Comparison of ENCODE assay signal across 12 cellular contexts in genomic region chr1:81832573-81832972, GRCh38. TPM values are rescaled to one million over a fixed set of nuclear protein-coding genes. Genes with fewer than 3 reads are reported as not detected.
A peak's percentile ranks its signal among the peaks of the same experiment; 100 is the strongest.
DNase-seq lines count a peak whose midpoint lies in the region; ATAC-seq and TF ChIP-seq lines count a peak whose summit lies in the region.
"Had no signal": no experiment of that assay in that cellular context is flagged by ENCODE, and none has a peak within 500 bp of the region (broad histone marks: within the 10 kb centered on the region; RNA-seq: fewer than 3 reads in every experiment).

No MANE protein-coding gene starts in this region.

- no peaks in the 10 kb centered on the region for H3K9me3 Mint-ChIP-seq in MCF 10A (ENCODE audit: unreplicated experiment)
- H3K9me3 Mint-ChIP-seq: stimulated activated naive CD8-positive, alpha-beta T cell treated with anti-CD3 and anti-CD28 coated beads, Interleukin-15, amount 100 ng/mL, for 72 hours had no signal

- H3K4me1 Mint-ChIP-seq in MCF 10A (ENCODE audit: insufficient read depth, unreplicated experiment), result peaks cover 5% of the 10 kb centered on the region
- H3K4me1 Mint-ChIP-seq: stimulated activated naive CD8-positive, alpha-beta T cell treated with anti-CD3 and anti-CD28 coated beads, Interleukin-15, amount 100 ng/mL, for 72 hours had no signal

- H3K4me2 ChIP-seq in hepatocyte, result peak overlapping the region; percentile 24

- H3K79me2 ChIP-seq in hepatocyte, result peaks cover 100% of the 10 kb centered on the region

- H3K27me3 Mint-ChIP-seq in MCF 10A (ENCODE audit: insufficient read depth, unreplicated experiment), result no peaks in the 10 kb centered on the region
- H3K27me3 Mint-ChIP-seq: stimulated activated naive CD8-positive, alpha-beta T cell treated with anti-CD3 and anti-CD28 coated beads, Interleukin-15, amount 100 ng/mL, for 72 hours had no signal

- H2AFZ ChIP-seq in hepatocyte, result no peak overlapping the region

- H4K20me1 ChIP-seq in hepatocyte (ENCODE audit: insufficient read depth, poor library complexity, severe bottlenecking), result peaks cover 77% of the 10 kb centered on the region

- ATAC-seq in aorta (ENCODE audit: low FRiP score) (peak; percentile 65), left colon (no peak)
- ATAC-seq: stimulated activated naive CD8-positive, alpha-beta T cell treated with anti-CD3 and anti-CD28 coated beads, Interleukin-15, amount 100 ng/mL, for 72 hours had no signal

- H3K4me3 ChIP-seq in breast epithelium, result no peak overlapping the region
- no peak overlapping the region for H3K4me3 ChIP-seq in hepatocyte
- no peak overlapping the region for H3K4me3 ChIP-seq in aorta (ENCODE audit: low read length in 2 of 2)

- DNase-seq in MCF 10A (ENCODE audit: unreplicated experiment) (peak; percentile 23), breast epithelium (ENCODE audit: low spot score in 2 of 2) (no peak), brain pericyte (ENCODE audit: low read depth, low spot score) (peak; percentile 39), hepatocyte (ENCODE audit: low spot score) (peak; percentile 8), aorta (peak in 1 of 2 donors; percentile 46), RKO (ENCODE audit: low spot score) (no peak), RWPE1 (ENCODE audit: low spot score) (no peak), left colon (no peak)
- DNase-seq: OCI-M1; stimulated activated CD4-positive, alpha-beta T cell treated with anti-CD3 and anti-CD28 coated beads, Interleukin-4, amount 100 ng/mL, for 1 hour; stimulated activated naive CD8-positive, alpha-beta T cell treated with anti-CD3 and anti-CD28 coated beads, Interleukin-15, amount 100 ng/mL, for 72 hours had no signal

- H3K9me3 ChIP-seq in breast epithelium, result no peaks in the 10 kb centered on the region
- H3K9me3 ChIP-seq in hepatocyte (ENCODE audit: low read depth), result no peaks in the 10 kb centered on the region
- no peaks in the 10 kb centered on the region for H3K9me3 ChIP-seq in aorta (ENCODE audit: control insufficient read depth, low read length)

- H3K36me3 ChIP-seq in breast epithelium (no peaks in the 10 kb centered on the region), hepatocyte (replicated peaks; ENCODE audit: insufficient read depth, low read depth) (no peaks in the 10 kb centered on the region), aorta (ENCODE audit: control insufficient read depth in 1 of 2, insufficient read depth in 2 of 2, low read length in 1 of 2) (no peaks in the 10 kb centered on the region)

- TF ChIP-seq CTCF in MCF 10A (IDR thresholded peaks at IDR 0.05; ENCODE audit: unreplicated experiment) (no peak), breast epithelium (IDR thresholded peaks at IDR 0.05) (no peak), hepatocyte (IDR thresholded peaks at IDR 0.05; ENCODE audit: poor library complexity) (no peak), RWPE1 (conservative IDR thresholded peaks at IDR 0.05; ENCODE audit: low read depth) (no peak)

- H3K4me3 Mint-ChIP-seq in MCF 10A (ENCODE audit: unreplicated experiment), result no peak overlapping the region
- H3K4me3 Mint-ChIP-seq: stimulated activated naive CD8-positive, alpha-beta T cell treated with anti-CD3 and anti-CD28 coated beads, Interleukin-15, amount 100 ng/mL, for 72 hours had no signal

- 9% methylated on average over 1 of the region's 1 CpG for WGBS in hepatocyte (ENCODE audit: low lambda C conversion rate, missing lambda C conversion rate)
- 0 to 4% methylated on average over 1 of the region's 1 CpG for WGBS in aorta, 2 donors

- no TSS peak for BruUV-seq in MCF 10A (replicated peaks; lab: Mats Ljungman, UMichigan)

- intact Hi-C loops in MCF 10A (cut with micrococcal nuclease), result no loop called here
- intact Hi-C loops in breast epithelium (cut with DNase I; ENCODE audit: low total_unique reads), result no loop called here
- intact Hi-C loops in aorta (cut with DNase I), result no loop called here
- intact Hi-C loops in left colon (cut with DNase I, micrococcal nuclease), result no loop called here

- H3K27ac ChIP-seq in breast epithelium (no peak overlapping the region), hepatocyte (no peak overlapping the region), aorta (ENCODE audit: low read depth in 1 of 2, low read length in 2 of 2) (no peak overlapping the region), RWPE1 (no peak overlapping the region)

- H3K27me3 ChIP-seq in breast epithelium (no peaks in the 10 kb centered on the region), hepatocyte (no peaks in the 10 kb centered on the region), aorta (ENCODE audit: control insufficient read depth in 1 of 2, insufficient read depth in 2 of 2, low read length in 1 of 2) (no peaks in the 10 kb centered on the region)

- CTCF ChIA-PET in MCF 10A (lab: Yijun Ruan, JAX) (interaction anchor here (0.6 to 0.7 kb wide), 2 partner anchors 163 to 1036 kb away, joined by 3 read pairs; no protein-coding TSS in a partner anchor), RWPE1 (lab: Yijun Ruan, JAX) (no interaction called here)

- H3K27ac Mint-ChIP-seq in MCF 10A (ENCODE audit: low read depth, unreplicated experiment), result no peak overlapping the region
- H3K27ac Mint-ChIP-seq: stimulated activated naive CD8-positive, alpha-beta T cell treated with anti-CD3 and anti-CD28 coated beads, Interleukin-15, amount 100 ng/mL, for 72 hours had no signal

- no peaks in the 10 kb centered on the region for H3K36me3 Mint-ChIP-seq in MCF 10A (ENCODE audit: insufficient read depth, unreplicated experiment)

- POLR2A ChIA-PET in MCF 10A (lab: Yijun Ruan, JAX) (no interaction called here), RWPE1 (lab: Yijun Ruan, JAX; ENCODE audit: low non-redundant PET) (no interaction called here)

- no peaks in the 10 kb centered on the region for H3K9me2 ChIP-seq in hepatocyte (replicated peaks; ENCODE audit: insufficient read depth)

- no peak for TF ChIP-seq POLR2A in breast epithelium (IDR thresholded peaks at IDR 0.05)

- H3K4me1 ChIP-seq in breast epithelium, result peaks cover 0 to 9% of the 10 kb centered on the region in 2 donors
- peaks cover 16% of the 10 kb centered on the region for H3K4me1 ChIP-seq in hepatocyte (ENCODE audit: insufficient read depth)
- H3K4me1 ChIP-seq in aorta (ENCODE audit: control insufficient read depth in 1 of 2, insufficient read depth in 2 of 2, low read length in 2 of 2), result peaks cover 1 to 4% of the 10 kb centered on the region in 2 donors

RNA-seq across cellular contexts. Expression of gene ADGRL2, which starts 31.8 kb away (rescaled TPM):
- total RNA-seq in MCF 10A (2022) (3.0 and 3.4 TPM in 2 replicates), breast epithelium (10 to 100 TPM; 59.6 to 78.0 (median 74.7) TPM), hepatocyte (120 and 139 TPM in 2 replicates), aorta (10 to 100 TPM; 53.4 to 62.7 TPM), left colon (1 to 10 TPM; 4.2 to 7.2 TPM)
- polyA plus RNA-seq in hepatocyte (45.1 and 50.8 TPM in 2 replicates), aorta (10 to 100 TPM in 1 of 2 donors, 1 to 10 TPM in 1; 5.6 to 20.6 TPM)
- total RNA-seq: T-helper 2 cell treated with Interferon-gamma antibody and Interleukin-4, amounts not matched to agents 100 ng/mL and 5 ng/mL, for 36 hours had no signal

Comparison
In these comparisons a context has a peak if more than half of its experiments do, and no peak if none do; other contexts are left out.
1. DNase-seq: peak in MCF 10A (single experiment), brain pericyte (single experiment) and hepatocyte (single experiment); none in breast epithelium (0 of 2), RKO (single experiment), RWPE1 (single experiment) and left colon (0 of 2).
2. RNA of gene ADGRL2, which starts 31.8 kb away (total RNA-seq): 120 to 139 TPM in hepatocyte, 59.6 to 78.0 TPM in breast epithelium and 53.4 to 62.7 TPM in aorta; 4.2 to 7.2 TPM in left colon and 3.0 to 3.4 TPM in MCF 10A; every median in the first group is over 4 times any median in the second.